ENCODE assay signal across 17 cellular contexts in genomic region chr20:48818031-48818370, GRCh38. TPM values are rescaled to one million over a fixed set of nuclear protein-coding genes. Genes with fewer than 3 reads are reported as not detected.
DNase-seq lines count a peak whose midpoint lies in the region; TF ChIP-seq lines count a peak whose summit lies in the region.
"Had no signal": no experiment of that assay in that cellular context is flagged by ENCODE, and none has a peak within 500 bp of the region (broad histone marks: within the 10 kb centered on the region; RNA-seq: fewer than 3 reads in every experiment).

No MANE protein-coding gene starts in this region.

- CTCF ChIA-PET in CD8-positive, alpha-beta memory T cell (lab: Charles Lee) = interaction anchor here (0.8 to 1.6 kb wide), 4 partner anchors 11 to 103 kb away, joined by 3 to 5 read pairs (median 4); no protein-coding TSS in a partner anchor
- CTCF ChIA-PET in activated CD4-positive, alpha-beta memory T cell treated with anti-CD3 and anti-CD28 coated beads, Interleukin-2, amount 10 ng/mL, durations not matched to agents 7 days and 5 days (lab: Charles Lee) = interaction anchor here (0.7 to 1.5 kb wide), 6 partner anchors 29 to 161 kb away, joined by 3 to 6 read pairs (median 4); no protein-coding TSS in a partner anchor
- CTCF ChIA-PET in Calu3 (lab: Charles Lee) = interaction anchor here (0.6 kb wide), 1 partner anchor 171 kb away, joined by 3 read pairs; no protein-coding TSS in a partner anchor

- intact Hi-C loops in Calu3 (cut with micrococcal nuclease; ENCODE audit: unreplicated experiment) = no loop called here
- intact Hi-C loops in thyroid gland (cut with DNase I) = no loop called here

- H3K36me3 ChIP-seq in BLaER1 (no peaks in the 10 kb centered on the region), thyroid gland (no peaks in the 10 kb centered on the region)
- H3K36me3 ChIP-seq in CD8-positive, alpha-beta memory T cell (ENCODE audit: insufficient read depth, low read length) = no peaks in the 10 kb centered on the region
- H3K36me3 ChIP-seq: cardiac muscle cell had no signal

- no peak for DNase-seq in CD8-positive, alpha-beta memory T cell
- DNase-seq in activated CD4-positive, alpha-beta memory T cell treated with anti-CD3 and anti-CD28 coated beads, Interleukin-2, amount 10 ng/mL, durations not matched to agents 7 days and 5 days = no peak
- no peak for DNase-seq in immature natural killer cell
- no peak for DNase-seq in Calu3
- DNase-seq in iPS-NIHi7 (ENCODE audit: extremely low spot score) = no peak
- DNase-seq in SIG-M5 (lab: John Stamatoyannopoulos, UW) = no peak
- DNase-seq in thyroid gland = no peak
- DNase-seq: activated CD8-positive, alpha-beta memory T cell treated with anti-CD3 and anti-CD28 coated beads for 24 hours; DMS79 treated with DMSO at 0.1 percent for 48 hours; left ventricle myocardium superior; NCI-H2029 treated with DMSO at 0.1 percent for 48 hours; NCI-H510A treated with DMSO at 0.1 percent for 48 hours; retina; SJCRH30; testis had no signal

- peak overlapping the region; percentile 96 to 100 (median 99) for H3K4me3 Mint-ChIP-seq in CD8-positive, alpha-beta memory T cell
- H3K4me3 Mint-ChIP-seq in activated CD4-positive, alpha-beta memory T cell treated with anti-CD3 and anti-CD28 coated beads, Interleukin-2, amount 10 ng/mL, durations not matched to agents 7 days and 5 days = peak overlapping the region; percentile 98
- H3K4me3 Mint-ChIP-seq in immature natural killer cell (peak overlapping the region; percentile 93 to 99 (median 98)), Calu3 (ENCODE audit: low read depth, unreplicated experiment) (no peak overlapping the region)

- no peaks in the 10 kb centered on the region for H3K9me3 Mint-ChIP-seq in CD8-positive, alpha-beta memory T cell
- H3K9me3 Mint-ChIP-seq in activated CD4-positive, alpha-beta memory T cell treated with anti-CD3 and anti-CD28 coated beads, Interleukin-2, amount 10 ng/mL, durations not matched to agents 7 days and 5 days = no peaks in the 10 kb centered on the region
- H3K9me3 Mint-ChIP-seq in immature natural killer cell (no peaks in the 10 kb centered on the region), Calu3 (ENCODE audit: low read depth, unreplicated experiment) (no peaks in the 10 kb centered on the region)

- peak overlapping the region; percentile 82 for H3K4me2 ChIP-seq in BLaER1

- H4K20me1 ChIP-seq in BLaER1 = no peaks in the 10 kb centered on the region

- peaks cover 0 to 72% (median 0%) of the 10 kb centered on the region in 3 donors for H3K4me1 Mint-ChIP-seq in CD8-positive, alpha-beta memory T cell
- no peaks in the 10 kb centered on the region for H3K4me1 Mint-ChIP-seq in activated CD4-positive, alpha-beta memory T cell treated with anti-CD3 and anti-CD28 coated beads, Interleukin-2, amount 10 ng/mL, durations not matched to agents 7 days and 5 days
- no peaks in the 10 kb centered on the region for H3K4me1 Mint-ChIP-seq in immature natural killer cell
- H3K4me1 Mint-ChIP-seq in Calu3 (ENCODE audit: low read depth, unreplicated experiment) = no peaks in the 10 kb centered on the region

- H3K9ac ChIP-seq in BLaER1 = no peak overlapping the region

- POLR2A ChIA-PET in CD8-positive, alpha-beta memory T cell (lab: Charles Lee) = interaction anchor here (0.5 to 2.0 kb wide), 7 partner anchors 10 to 361 kb away, joined by 3 to 10 read pairs (median 3); partner anchors contain the start of gene PREX1
- POLR2A ChIA-PET in activated CD4-positive, alpha-beta memory T cell treated with anti-CD3 and anti-CD28 coated beads, Interleukin-2, amount 10 ng/mL, durations not matched to agents 7 days and 5 days (lab: Charles Lee) = interaction anchor here (0.7 to 2.9 kb wide), 15 partner anchors 9 to 128 kb away, joined by 3 to 33 read pairs (median 4); partner anchors contain the start of gene PREX1

- H3K4me3 ChIP-seq in BLaER1 (no peak overlapping the region), thyroid gland (replicated peaks in 1 of 3) (no peak overlapping the region)
- H3K4me3 ChIP-seq in CD8-positive, alpha-beta memory T cell (ENCODE audit: low read length) = peak overlapping the region; percentile 35
- H3K4me3 ChIP-seq: cardiac muscle cell, SJCRH30, testis had no signal

- no peaks in the 10 kb centered on the region for H3K27me3 Mint-ChIP-seq in CD8-positive, alpha-beta memory T cell
- no peaks in the 10 kb centered on the region for H3K27me3 Mint-ChIP-seq in activated CD4-positive, alpha-beta memory T cell treated with anti-CD3 and anti-CD28 coated beads, Interleukin-2, amount 10 ng/mL, durations not matched to agents 7 days and 5 days
- H3K27me3 Mint-ChIP-seq in immature natural killer cell (ENCODE audit: low read depth in 3 of 3) (peaks cover 0 to 7% (median 6%) of the 10 kb centered on the region in 3 donors), Calu3 (ENCODE audit: unreplicated experiment) (no peaks in the 10 kb centered on the region)

- H3K9me3 ChIP-seq in BLaER1 (no peaks in the 10 kb centered on the region), thyroid gland (no peaks in the 10 kb centered on the region)
- H3K9me3 ChIP-seq in CD8-positive, alpha-beta memory T cell (ENCODE audit: low read length) = no peaks in the 10 kb centered on the region
- H3K9me3 ChIP-seq: SJCRH30, testis had no signal

- TF ChIP-seq CTCF in Calu3 (IDR thresholded peaks at IDR 0.05; ENCODE audit: unreplicated experiment) (no peak), thyroid gland (IDR thresholded peaks at IDR 0.05) (no peak)

- H3K27ac ChIP-seq in BLaER1 = peak overlapping the region; percentile 67; the same call in 1 of the 2 replicates
- peak overlapping the region; percentile 41 for H3K27ac ChIP-seq in CD8-positive, alpha-beta memory T cell (ENCODE audit: low read depth, low read length)
- H3K27ac ChIP-seq in thyroid gland = no peak overlapping the region
- H3K27ac ChIP-seq: cardiac muscle cell, SJCRH30, testis had no signal

- H3K36me3 Mint-ChIP-seq in CD8-positive, alpha-beta memory T cell = peaks cover 0 to 65% (median 12%) of the 10 kb centered on the region in 3 donors
- H3K36me3 Mint-ChIP-seq in activated CD4-positive, alpha-beta memory T cell treated with anti-CD3 and anti-CD28 coated beads, Interleukin-2, amount 10 ng/mL, durations not matched to agents 7 days and 5 days (ENCODE audit: low read depth) = peaks cover 76% of the 10 kb centered on the region
- H3K36me3 Mint-ChIP-seq in immature natural killer cell (peaks cover 4 to 24% (median 11%) of the 10 kb centered on the region in 3 donors), Calu3 (ENCODE audit: insufficient read depth, unreplicated experiment) (no peaks in the 10 kb centered on the region)

- BruUV-seq in Calu3 (replicated peaks; lab: Mats Ljungman, UMichigan) = no TSS peak

- H3K4me1 ChIP-seq in BLaER1 (peaks cover 70% of the 10 kb centered on the region), thyroid gland (peaks cover 10 to 25% of the 10 kb centered on the region in 2 donors)
- H3K4me1 ChIP-seq in CD8-positive, alpha-beta memory T cell (ENCODE audit: insufficient read depth, low read length) = peaks cover 97% of the 10 kb centered on the region
- H3K4me1 ChIP-seq: SJCRH30, testis had no signal

- H3K27ac Mint-ChIP-seq in CD8-positive, alpha-beta memory T cell = peak overlapping the region in 6 of 8 donors; percentile 90 to 99 (median 96)
- peak overlapping the region; percentile 97 for H3K27ac Mint-ChIP-seq in activated CD4-positive, alpha-beta memory T cell treated with anti-CD3 and anti-CD28 coated beads, Interleukin-2, amount 10 ng/mL, durations not matched to agents 7 days and 5 days
- H3K27ac Mint-ChIP-seq in immature natural killer cell (peak overlapping the region in 2 of 6 donors; percentile 94 to 99), Calu3 (ENCODE audit: unreplicated experiment) (no peak overlapping the region)

- no peaks in the 10 kb centered on the region for H3K27me3 ChIP-seq in BLaER1
- no peaks in the 10 kb centered on the region for H3K27me3 ChIP-seq in CD8-positive, alpha-beta memory T cell (ENCODE audit: insufficient read depth, low read length, poor library complexity, severe bottlenecking)
- H3K27me3 ChIP-seq in thyroid gland = no peaks in the 10 kb centered on the region
- H3K27me3 ChIP-seq: cardiac muscle cell, SJCRH30, testis had no signal

- 92 to 93% methylated on average over 7 of the region's 7 CpGs for WGBS in thyroid gland, 2 donors

- TF ChIP-seq POLR2A in thyroid gland (IDR thresholded peaks at IDR 0.05) = no peak

RNA-seq across cellular contexts. Expression of gene PREX1, which starts 9.8 kb away (rescaled TPM):
- total RNA-seq in CD8-positive, alpha-beta memory T cell = 10 to 100 TPM; 90.0 to 90.5 TPM
- 89.5 TPM for polyA plus RNA-seq in CD8-positive, alpha-beta memory T cell
- 100 to 1,000 TPM; 158 to 160 TPM for total RNA-seq in activated CD4-positive, alpha-beta memory T cell treated with anti-CD3 and anti-CD28 coated beads, Interleukin-2, amount 10 ng/mL, durations not matched to agents 7 days and 5 days
- polyA plus RNA-seq in immature natural killer cell = 10 to 100 TPM; 30.5 to 94.3 (median 54.9) TPM
- total RNA-seq in Calu3 (2022) (0.31 and 1.3 TPM in 2 replicates), thyroid gland (10 to 100 TPM; 10.2 to 42.7 (median 18.7) TPM)

Comparison
In these comparisons a context has a peak if more than half of its experiments do, and no peak if none do; other contexts are left out.
1. H3K27ac ChIP-seq: peak in BLaER1 (single experiment) and CD8-positive, alpha-beta memory T cell (single experiment); none in thyroid gland (0 of 3).